26 cellular contexts compared by ENCODE assay signal in genomic region chr5:31806566-31806965, GRCh38.
"Had no signal": no experiment of that assay in that cellular context is flagged by ENCODE, and none has a peak within 500 bp of the region (broad histone marks: within the 10 kb centered on the region; RNA-seq: fewer than 3 reads in every experiment).

No MANE protein-coding gene starts in this region.

- H3K4me1 ChIP-seq: colonic mucosa, esophagus muscularis mucosa, lower lobe of right lung, right lobe of liver, upper lobe of left lung had no signal

- H3K27me3 ChIP-seq: colonic mucosa, ovary, right lobe of liver, tibial nerve, upper lobe of left lung had no signal

- DNase-seq: colonic mucosa; effector CD8-positive, alpha-beta T cell; endodermal cell; hypothalamus; immature natural killer cell; kidney glomerular epithelial cell; left colon; left ventricle myocardium superior; lower lobe of right lung; natural killer cell; occipital lobe; ovary; posterior cingulate gyrus; retina; right lobe of liver; small intestine; stimulated activated CD4-positive, alpha-beta T cell treated with anti-CD3 and anti-CD28 coated beads, Interleukin-15, amount 100 ng/mL, for 24 hours; stimulated activated CD4-positive, alpha-beta T cell treated with anti-CD3 and anti-CD28 coated beads, Interleukin-2, amount 100 ng/mL, for 48 hours; stimulated activated naive B cell treated with anti-CD40 and anti-IgM and Interleukin-4, amounts not matched to agents 10 μg/mL and 1 μg/mL and 100 μg/mL, for 72 hours; upper lobe of left lung had no signal

- ATAC-seq: left colon; left ventricle myocardium superior; lower lobe of right lung; natural killer cell; right lobe of liver; stimulated activated naive B cell treated with anti-CD40 and anti-IgM and Interleukin-4, amounts not matched to agents 10 μg/mL and 1 μg/mL and 100 μg/mL, for 72 hours had no signal

- FAIRE-seq: endothelial cell of umbilical vein, frontal cortex, small intestine, urothelium cell line had no signal

- H3K9me3 ChIP-seq: colonic mucosa, esophagus muscularis mucosa, lower lobe of right lung, ovary, right lobe of liver, thoracic aorta, tibial nerve, upper lobe of left lung had no signal

- H3K27ac ChIP-seq: colonic mucosa, esophagus muscularis mucosa, lower lobe of right lung, ovary, right lobe of liver, thoracic aorta, upper lobe of left lung had no signal

- H3K4me3 ChIP-seq: colonic mucosa, esophagus muscularis mucosa, lower lobe of right lung, ovary, right lobe of liver, thoracic aorta, upper lobe of left lung had no signal

- H3K36me3 ChIP-seq: colonic mucosa, esophagus muscularis mucosa, lower lobe of right lung, ovary, right lobe of liver, thoracic aorta, tibial nerve, upper lobe of left lung had no signal
